15 cellular contexts compared by ENCODE assay signal in the genomic region with DNA sequence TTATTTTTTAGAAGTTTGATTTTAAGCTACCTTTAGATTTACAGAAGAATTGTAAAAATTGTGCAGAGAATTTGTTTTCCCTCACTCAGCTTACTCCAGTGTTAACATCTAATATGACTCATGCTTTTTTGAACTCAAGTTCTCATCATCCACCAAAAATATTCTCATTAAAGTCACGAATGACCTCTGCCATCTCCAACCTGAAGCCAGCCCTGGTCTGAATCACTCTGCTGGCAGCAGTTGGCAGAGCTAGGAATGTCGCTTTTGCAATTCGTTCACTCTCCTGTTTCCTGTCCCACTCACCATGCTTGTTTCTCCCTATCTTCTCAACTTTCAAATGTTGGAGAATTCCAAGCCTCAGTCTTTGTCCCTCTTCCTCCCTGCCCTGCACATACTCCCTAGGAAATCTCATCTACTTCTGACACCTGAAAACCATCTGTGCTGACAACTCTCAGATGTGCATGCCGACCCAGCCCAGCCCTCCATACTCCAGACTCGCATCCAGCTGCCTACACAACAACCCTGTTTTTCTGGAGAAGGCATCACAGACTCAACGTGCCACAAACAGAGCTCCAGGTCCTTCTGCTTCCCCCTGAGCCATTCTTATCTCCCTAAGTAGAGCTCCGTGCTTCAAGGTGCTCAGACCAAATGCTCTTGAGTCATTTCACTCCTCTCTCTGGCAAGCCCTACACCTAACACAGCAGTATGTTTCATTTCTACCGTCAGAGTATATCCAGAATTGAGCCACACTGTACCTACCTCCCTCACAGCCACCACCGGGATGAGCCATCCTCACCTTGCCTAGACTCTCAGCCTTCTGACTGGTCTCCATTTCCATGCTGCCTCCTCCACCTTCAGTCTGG. TPM values are rescaled to one million over a fixed set of nuclear protein-coding genes. Genes with fewer than 3 reads are reported as not detected.
DNase-seq lines count a peak whose midpoint lies in the region; ATAC-seq and TF ChIP-seq lines count a peak whose summit lies in the region.
"Had no signal": no experiment of that assay in that cellular context is flagged by ENCODE, and none has a peak within 500 bp of the region (broad histone marks: within the 10 kb centered on the region; RNA-seq: fewer than 3 reads in every experiment).

No MANE protein-coding gene starts in this region.

- H2AFZ ChIP-seq in IMR-90 (replicated peaks; ENCODE audit: low read length, poor library complexity) = no peak overlapping the region

- no peak overlapping the region; the same call in 1 of the 2 replicates for H3K4me2 ChIP-seq in IMR-90 (ENCODE audit: low read depth, low read length)

- no peaks in the 10 kb centered on the region for H3K9me1 ChIP-seq in IMR-90 (ENCODE audit: insufficient read depth, low read length)

- dilution Hi-C loops in IMR-90 (cut with HindIII; ENCODE audit: low sequenced_read_pairs, unreplicated experiment) = no loop called here

- H3K9me3 Mint-ChIP-seq in glutamatergic neuron (ENCODE audit: unreplicated experiment) = no peaks in the 10 kb centered on the region
- H3K9me3 Mint-ChIP-seq: memory B cell had no signal

- intact Hi-C loops in IMR-90 (cut with micrococcal nuclease) (no loop called here), lower leg skin (cut with DNase I; ENCODE audit: low total_unique reads) (no loop called here)

- H3K79me1 ChIP-seq in IMR-90 (ENCODE audit: low read depth in 1 of 2, low read length in 2 of 2) = no peaks in the 10 kb centered on the region

- H3K23ac ChIP-seq in IMR-90 (ENCODE audit: low read depth, low read length) = no peak overlapping the region

- H3K18ac ChIP-seq in IMR-90 (ENCODE audit: low read depth, low read length) = no peak overlapping the region

- DNase-seq in A172 (ENCODE audit: low spot score) (peak; percentile 89), GM06990 (ENCODE audit: extremely low read depth, insufficient read length) (peak; percentile 41), IMR-90 (peak; percentile 1), dermis microvascular lymphatic vessel endothelial cell (ENCODE audit: low read depth in 2 of 2) (peak; percentile 9 to 19), glutamatergic neuron (no peak), lower leg skin (ENCODE audit: low spot score in 2 of 2) (no peak), NCI-H2171 treated with DMSO at 0.1 percent for 48 hours (lab: John Stamatoyannopoulos, UW) (no peak)
- DNase-seq: hypothalamus, NCI-H1436, T-helper 1 cell had no signal

- ATAC-seq in IMR-90 (ENCODE audit: low read depth) (no peak; the same call in 1 of the 2 replicates), GM18861 (IDR thresholded peaks at IDR 0.05; ENCODE audit: unreplicated experiment) (no peak)

- H3K4me1 ChIP-seq in IMR-90 (ENCODE audit: control insufficient read depth, insufficient read depth, low read length) = no peaks in the 10 kb centered on the region
- H3K4me1 ChIP-seq: prostate gland had no signal

- no peak overlapping the region for H4K5ac ChIP-seq in IMR-90 (ENCODE audit: low read depth, low read length)

- H4K91ac ChIP-seq in IMR-90 (ENCODE audit: insufficient read depth, low read depth, low read length) = no peak overlapping the region

- H3K36me3 ChIP-seq in GM06990 (ENCODE audit: control insufficient read depth, insufficient read depth, low read length) (no peaks in the 10 kb centered on the region; the same call in 1 of the 2 replicates), IMR-90 (ENCODE audit: control insufficient read depth, insufficient read depth, low read length) (no peaks in the 10 kb centered on the region)
- H3K36me3 ChIP-seq: prostate gland, tibial artery had no signal

- 48% methylated on average over 9 of the region's 9 CpGs; no CpG with 5 or more reads in 1 of the 2 experiments for WGBS in IMR-90 (ENCODE audit: extremely low coverage in 2 of 2, insufficient read length in 1 of 2), 2 experiments
- WGBS in lower leg skin, 2 donors = 50 to 59% methylated on average over 9 of the region's 9 CpGs

- no peak overlapping the region for H2BK120ac ChIP-seq in IMR-90 (ENCODE audit: low read depth, low read length)

- no peaks in the 10 kb centered on the region for H3K36me3 Mint-ChIP-seq in glutamatergic neuron (ENCODE audit: unreplicated experiment)

- no peak overlapping the region for H3K9ac ChIP-seq in IMR-90 (ENCODE audit: low read depth, low read length)

- H2AK5ac ChIP-seq in IMR-90 (ENCODE audit: low read depth, low read length) = no peak overlapping the region

- no peak for TF ChIP-seq RAD21 in IMR-90 (IDR thresholded peaks at IDR 0.05; ENCODE audit: low read length)

- H4K8ac ChIP-seq in IMR-90 (ENCODE audit: low read depth in 2 of 2, low read length in 2 of 2) = no peak overlapping the region

- no peak overlapping the region for H3K27ac Mint-ChIP-seq in glutamatergic neuron (ENCODE audit: unreplicated experiment)
- H3K27ac Mint-ChIP-seq: memory B cell had no signal

- no peak overlapping the region for H3K14ac ChIP-seq in IMR-90 (replicated peaks; ENCODE audit: low read depth, low read length)

- H3K4ac ChIP-seq in IMR-90 (ENCODE audit: low read depth, low read length) = no peak overlapping the region

- H3K27ac ChIP-seq in IMR-90 (ENCODE audit: insufficient read depth, low read length) = no peak overlapping the region
- H3K27ac ChIP-seq: prostate gland, tibial artery had no signal

- TF ChIP-seq POLR2A in IMR-90 (IDR thresholded peaks at IDR 0.05; ENCODE audit: low read depth, low read length) (no peak), lower leg skin (IDR thresholded peaks at IDR 0.05) (no peak)

- no peaks in the 10 kb centered on the region for H3K9me3 ChIP-seq in IMR-90 (ENCODE audit: control insufficient read depth, insufficient read depth, low read length)
- H3K9me3 ChIP-seq: prostate gland, tibial artery had no signal

- H3K27me3 Mint-ChIP-seq in glutamatergic neuron (ENCODE audit: unreplicated experiment) = peaks cover 2% of the 10 kb centered on the region

- H2BK20ac ChIP-seq in IMR-90 (ENCODE audit: low read depth, low read length) = no peak overlapping the region

- TF ChIP-seq CTCF in GM06990 (IDR thresholded peaks at IDR 0.05; ENCODE audit: insufficient read depth, low read length, poor library complexity, severe bottlenecking) (no peak), IMR-90 (conservative IDR thresholded peaks at IDR 0.05; ENCODE audit: low read depth, low read length) (no peak), glutamatergic neuron (IDR thresholded peaks at IDR 0.05; ENCODE audit: partially characterized antibody, unreplicated experiment) (no peak), lower leg skin (IDR thresholded peaks at IDR 0.05) (no peak)

- peak overlapping the region; percentile 49 for H3K4me3 ChIP-seq in GM06990 (replicated peaks; ENCODE audit: low read depth, low read length)
- H3K4me3 ChIP-seq in IMR-90 (ENCODE audit: insufficient read depth, low read depth, low read length) = no peak overlapping the region
- H3K4me3 ChIP-seq in lower leg skin (ENCODE audit: low read depth, poor library complexity, severe bottlenecking) = no peak overlapping the region
- H3K4me3 ChIP-seq: prostate gland, tibial artery had no signal

- CTCF ChIA-PET in IMR-90 (lab: Yijun Ruan, JAX) = no interaction called here

- POLR2A ChIA-PET in IMR-90 (lab: Charles Lee; ENCODE audit: unreplicated experiment) = no interaction called here

- H3K4me3 Mint-ChIP-seq in glutamatergic neuron (ENCODE audit: unreplicated experiment) = no peak overlapping the region
- H3K4me3 Mint-ChIP-seq: memory B cell had no signal

- no peaks in the 10 kb centered on the region for H4K20me1 ChIP-seq in IMR-90 (ENCODE audit: insufficient read depth, low read length)

- in situ Hi-C loops in IMR-90 (cut with MboI; ENCODE audit: low sequenced_read_pairs) = no loop called here

- H2AK9ac ChIP-seq in IMR-90 (replicated peaks; ENCODE audit: low read depth, low read length, poor library complexity) = no peak overlapping the region

- H3K27me3 ChIP-seq in GM06990 (replicated peaks; ENCODE audit: control insufficient read depth, insufficient read depth, low read length) (no peaks in the 10 kb centered on the region), IMR-90 (ENCODE audit: control insufficient read depth, insufficient read depth, low read length) (peaks cover 15% of the 10 kb centered on the region)

- H3K56ac ChIP-seq in IMR-90 (ENCODE audit: extremely low read depth, insufficient read depth, low read length) = no peak overlapping the region

- H3K4me1 Mint-ChIP-seq in glutamatergic neuron (ENCODE audit: low read depth, unreplicated experiment) = peaks cover 12% of the 10 kb centered on the region
- H3K4me1 Mint-ChIP-seq: memory B cell had no signal

- H2BK15ac ChIP-seq in IMR-90 (ENCODE audit: low read depth, low read length) = no peak overlapping the region

- H2BK5ac ChIP-seq in IMR-90 (ENCODE audit: low read depth, low read length, poor library complexity, severe bottlenecking) = no peak overlapping the region

- no TSS peak for BruUV-seq in IMR-90 (replicated peaks; lab: Mats Ljungman, UMichigan)

TF ChIP-seq in IMR-90, 13 proteins besides CTCF, POLR2A, EP300 and RAD21:
- no peak for TF ChIP-seq MXI1 (IDR thresholded peaks at IDR 0.05; ENCODE audit: borderline replicate concordance, low read depth, low read length)
- TF ChIP-seq CHD1 (IDR thresholded peaks at IDR 0.05; ENCODE audit: low read depth, low read length) = no peak
- TF ChIP-seq CEBPB (IDR thresholded peaks at IDR 0.05; ENCODE audit: low read depth, low read length) = no peak
- TF ChIP-seq BHLHE40 (IDR thresholded peaks at IDR 0.05; ENCODE audit: low read depth, low read length) = no peak
- no peak for TF ChIP-seq MAZ (IDR thresholded peaks at IDR 0.05; ENCODE audit: borderline replicate concordance, low read depth, low read length)
- TF ChIP-seq RCOR1 (IDR thresholded peaks at IDR 0.05; ENCODE audit: insufficient replicate concordance, low read length) = no peak
- no peak for TF ChIP-seq SMC3 (IDR thresholded peaks at IDR 0.05; ENCODE audit: low read depth, low read length)
- no peak for TF ChIP-seq RFX5 (IDR thresholded peaks at IDR 0.05; ENCODE audit: low read depth, low read length)
- no peak for TF ChIP-seq MAFK (IDR thresholded peaks at IDR 0.05; ENCODE audit: low read depth, low read length)
- TF ChIP-seq, protein P1, sequence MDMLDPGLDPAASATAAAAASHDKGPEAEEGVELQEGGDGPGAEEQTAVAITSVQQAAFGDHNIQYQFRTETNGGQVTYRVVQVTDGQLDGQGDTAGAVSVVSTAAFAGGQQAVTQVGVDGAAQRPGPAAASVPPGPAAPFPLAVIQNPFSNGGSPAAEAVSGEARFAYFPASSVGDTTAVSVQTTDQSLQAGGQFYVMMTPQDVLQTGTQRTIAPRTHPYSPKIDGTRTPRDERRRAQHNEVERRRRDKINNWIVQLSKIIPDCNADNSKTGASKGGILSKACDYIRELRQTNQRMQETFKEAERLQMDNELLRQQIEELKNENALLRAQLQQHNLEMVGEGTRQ (IDR thresholded peaks at IDR 0.05; ENCODE audit: low read depth, low read length) = no peak
TF ChIP-seq in IMR-90: peak in this region for 0.

RNA-seq across cellular contexts. Expression of a gene that starts 24.9 kb away (rescaled TPM):
- total RNA-seq in A172 (2014; rRNA removed; shearing (Covaris generic)) = not detected in 2 replicates
- total RNA-seq in IMR-90 (2012; rRNA removed) (not detected in 2 replicates), dermis microvascular lymphatic vessel endothelial cell (not detected in 2 replicates), glutamatergic neuron (ENCODE audit: unreplicated experiment) (not detected), lower leg skin (not detected)
- polyA plus RNA-seq in IMR-90 (2012; rRNA removed) = not detected in 2 replicates
- polyA plus RNA-seq in IMR-90 (2012; cell fraction: cytosol; rRNA removed) = not detected in 2 replicates
- not detected in 2 replicates for polyA plus RNA-seq in IMR-90 (2012; cell fraction: nucleus; rRNA removed; ENCODE audit: low replicate concordance)
- total RNA-seq: activated CD8-positive, alpha-beta memory T cell treated with anti-CD3 and anti-CD28 coated beads for 36 hours; prostate gland had no signal

Comparison
In these comparisons a context has a peak if more than half of its experiments do, and no peak if none do; other contexts are left out.
1. DNase-seq: peak in A172 (single experiment), GM06990 (single experiment), IMR-90 (single experiment) and dermis microvascular lymphatic vessel endothelial cell (2 of 2); none in glutamatergic neuron (single experiment), lower leg skin (0 of 2) and NCI-H2171 treated with DMSO at 0.1 percent for 48 hours (single experiment).